7 cellular contexts compared by ENCODE assay signal in the genomic region with DNA sequence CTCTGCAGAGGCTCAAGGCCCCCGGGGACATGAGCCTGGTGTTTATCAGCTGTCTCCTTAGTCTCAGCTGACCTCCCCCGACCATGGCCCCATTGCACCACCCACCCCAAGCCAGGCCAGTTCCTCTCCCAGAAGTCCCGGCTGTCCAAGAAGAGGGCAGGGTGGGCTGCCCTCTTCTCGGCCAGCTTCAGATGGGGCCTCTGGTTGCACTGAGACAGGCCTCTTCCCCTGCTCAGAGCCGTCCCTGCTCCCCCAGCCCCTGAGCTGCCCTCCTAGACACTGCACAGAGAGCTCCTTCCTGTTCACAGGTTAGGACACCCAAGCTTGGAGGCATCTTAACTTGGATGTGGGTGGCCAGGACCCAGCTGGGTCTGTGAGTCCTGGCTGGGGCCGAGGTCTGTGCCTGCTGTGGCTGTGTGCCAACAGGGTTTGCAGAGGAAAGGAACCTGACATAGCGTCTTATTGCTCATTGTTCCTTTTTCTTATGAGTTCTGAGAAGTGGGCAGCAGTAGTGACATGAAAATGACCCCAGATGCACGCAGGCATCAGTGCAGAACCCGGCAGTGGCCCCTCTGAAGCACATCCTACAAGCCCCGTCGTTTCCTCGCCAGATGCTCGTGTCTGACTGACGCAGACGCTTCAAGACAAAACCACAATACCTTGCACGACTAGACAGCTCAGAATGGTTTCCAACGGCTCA. TPM values are rescaled to one million over a fixed set of nuclear protein-coding genes. Genes with fewer than 3 reads are reported as not detected.
DNase-seq lines count a peak whose midpoint lies in the region; ATAC-seq and TF ChIP-seq lines count a peak whose summit lies in the region.

No MANE protein-coding gene starts in this region.

- H3K27ac Mint-ChIP-seq in immature natural killer cell, result peak overlapping the region; percentile 99 to 100 (median 100)

- peak overlapping the region; percentile 35 for H3K4me3 ChIP-seq in RWPE2 (ENCODE audit: severe bottlenecking)

- peaks cover 53% of the 10 kb centered on the region for H3K36me3 ChIP-seq in RWPE2 (ENCODE audit: low read depth)

- H3K27me3 ChIP-seq in RWPE2 (ENCODE audit: insufficient read depth, poor library complexity, severe bottlenecking), result no peaks in the 10 kb centered on the region

- peak overlapping the region; percentile 81 to 91 (median 89) for H3K4me3 Mint-ChIP-seq in immature natural killer cell

- ATAC-seq in GM21529 (IDR thresholded peaks at IDR 0.05; ENCODE audit: unreplicated experiment), result peak; percentile 27
- ATAC-seq in RWPE2 (ENCODE audit: low read depth), result no peak
- no peak for ATAC-seq in HG03571 (IDR thresholded peaks at IDR 0.05; ENCODE audit: unreplicated experiment)
- ATAC-seq in GM18519 (IDR thresholded peaks at IDR 0.05; ENCODE audit: low FRiP score, unreplicated experiment), result no peak

- no peaks in the 10 kb centered on the region for H3K36me3 Mint-ChIP-seq in immature natural killer cell

- no peaks in the 10 kb centered on the region for H3K9me3 ChIP-seq in RWPE2 (ENCODE audit: severe bottlenecking)

- no peaks in the 10 kb centered on the region for H3K9me3 Mint-ChIP-seq in immature natural killer cell

- H3K4me1 Mint-ChIP-seq in immature natural killer cell, result peaks cover 48 to 55% of the 10 kb centered on the region in 2 donors

- peak overlapping the region; percentile 80 for H3K27ac ChIP-seq in RWPE2 (ENCODE audit: poor library complexity, severe bottlenecking)

- peaks cover 26% of the 10 kb centered on the region for H3K4me1 ChIP-seq in RWPE2 (ENCODE audit: insufficient read depth, poor library complexity, severe bottlenecking)

- no peak for TF ChIP-seq CTCF in RWPE2 (IDR thresholded peaks at IDR 0.05; ENCODE audit: poor library complexity, severe bottlenecking)

- DNase-seq in RWPE2 (ENCODE audit: low spot score), result no peak
- peak; percentile 69 for DNase-seq in activated naive CD4-positive, alpha-beta T cell treated with anti-CD3 and anti-CD28 coated beads, Interleukin-2, amount 50 U/mL, for 16 hours
- peak; percentile 87 to 90 (median 90) for DNase-seq in immature natural killer cell
- peak; percentile 40 for DNase-seq in stimulated activated CD8-positive, alpha-beta memory T cell treated with anti-CD3 and anti-CD28 coated beads, Interleukin-12 subunit alpha, Interleukin-12 subunit beta, amount 100 ng/mL, for 24 hours (ENCODE audit: extremely low read depth)

- peaks cover 29 to 32% (median 31%) of the 10 kb centered on the region in 3 donors for H3K27me3 Mint-ChIP-seq in immature natural killer cell (ENCODE audit: low read depth in 3 of 3)

RNA-seq across cellular contexts. Expression of gene TRABD, which starts 5.5 kb away (rescaled TPM):
- polyA plus RNA-seq in immature natural killer cell, result 10 to 100 TPM; 33.2 to 63.5 (median 35.3) TPM

RNA-seq across cellular contexts. Expression of gene SELENOO, which starts 9.6 kb away (rescaled TPM):
- 1 to 10 TPM; 2.6 to 5.7 (median 3.6) TPM for polyA plus RNA-seq in immature natural killer cell

RNA-seq across cellular contexts. Expression of gene PANX2, which starts 20.7 kb away (rescaled TPM):
- polyA plus RNA-seq in immature natural killer cell, result under 1 TPM in 1 of 3 donors, not detected in 2; 0.07 TPM

RNA-seq across cellular contexts. Expression of gene TUBGCP6, which starts 53.6 kb away (rescaled TPM):
- 10 to 100 TPM in 2 of 3 donors, 1 to 10 TPM in 1; 5.2 to 18.0 (median 12.4) TPM for polyA plus RNA-seq in immature natural killer cell

RNA-seq across cellular contexts. Expression of gene HDAC10, which starts 59.9 kb away (rescaled TPM):
- 10 to 100 TPM in 2 of 3 donors, 1 to 10 TPM in 1; 10.0 to 13.4 (median 11.2) TPM for polyA plus RNA-seq in immature natural killer cell
